ENCODE assay signal across 9 cellular contexts in the genomic region with DNA sequence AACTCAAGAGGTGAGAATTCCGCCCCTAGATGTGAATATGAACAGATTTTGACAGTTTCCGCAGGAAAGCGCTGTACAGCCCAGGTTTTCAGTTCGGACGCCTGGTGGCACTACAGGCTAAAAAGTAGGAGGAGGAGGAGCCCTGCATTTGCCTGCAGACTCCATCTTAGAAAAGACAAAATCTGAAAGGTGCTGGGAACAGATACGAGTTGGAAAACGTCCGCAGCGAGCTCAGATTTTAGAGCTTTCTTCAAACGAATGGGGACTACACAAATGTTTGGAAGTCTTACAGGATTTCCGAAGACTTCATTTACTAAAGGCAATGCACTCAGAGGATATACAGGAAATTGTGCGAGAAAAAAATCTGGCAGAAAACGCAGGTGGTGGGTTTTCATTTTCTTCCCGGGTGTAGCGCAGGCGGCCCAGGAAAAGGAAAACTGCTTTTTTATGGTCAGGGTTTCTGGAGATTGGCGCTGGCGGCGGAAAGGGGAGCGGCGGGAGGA. TPM values are rescaled to one million over a fixed set of nuclear protein-coding genes. Genes with fewer than 3 reads are reported as not detected.
A peak's percentile ranks its signal among the peaks of the same experiment; 100 is the strongest.
DNase-seq lines count a peak whose midpoint lies in the region; ATAC-seq and TF ChIP-seq lines count a peak whose summit lies in the region.
"Had no signal": no experiment of that assay in that cellular context is flagged by ENCODE, and none has a peak within 500 bp of the region (broad histone marks: within the 10 kb centered on the region; RNA-seq: fewer than 3 reads in every experiment).

No MANE protein-coding gene starts in this region.

- H3K36me3 Mint-ChIP-seq in activated T-cell treated with anti-CD3 and anti-CD28 coated beads, Interleukin-2, amount 50 U/mL, for 4 hours (ENCODE audit: insufficient read depth) = no peaks in the 10 kb centered on the region
- peaks cover 8% of the 10 kb centered on the region for H3K36me3 Mint-ChIP-seq in natural killer cell

- DNase-seq in Right ventricle myocardium inferior (ENCODE audit: missing footprints) (no peak), cardiac septum (ENCODE audit: low spot score) (no peak), NCI-H460 (ENCODE audit: extremely low read depth, low read depth) (peak; percentile 66), fibroblast of pulmonary artery (ENCODE audit: low read depth) (peak; percentile 46), natural killer cell (no peak), upper lobe of right lung (no peak), SKM-1 (lab: John Stamatoyannopoulos, UW; ENCODE audit: unreplicated experiment) (no peak)
- DNase-seq in activated T-cell treated with anti-CD3 and anti-CD28 coated beads, Interleukin-2, amount 50 U/mL, for 4 hours = peak; percentile 15

- peaks cover 4% of the 10 kb centered on the region for H3K4me1 Mint-ChIP-seq in activated T-cell treated with anti-CD3 and anti-CD28 coated beads, Interleukin-2, amount 50 U/mL, for 4 hours (ENCODE audit: low read depth)
- H3K4me1 Mint-ChIP-seq in natural killer cell = peaks cover 0 to 5% of the 10 kb centered on the region in 2 donors

- peak overlapping the region; percentile 67 for H3K27ac ChIP-seq in upper lobe of right lung

- peak; percentile 54 for ATAC-seq in Right ventricle myocardium inferior
- ATAC-seq in activated T-cell treated with anti-CD3 and anti-CD28 coated beads, Interleukin-2, amount 50 U/mL, for 4 hours = peak; percentile 72 to 86
- ATAC-seq in natural killer cell = no peak
- peak; percentile 92 for ATAC-seq in upper lobe of right lung
- ATAC-seq: mucosa of descending colon had no signal

- H3K27ac Mint-ChIP-seq in natural killer cell = no peak overlapping the region

- H3K27me3 ChIP-seq in upper lobe of right lung = no peaks in the 10 kb centered on the region

- no peaks in the 10 kb centered on the region for H3K4me1 ChIP-seq in upper lobe of right lung

- peaks cover 39% of the 10 kb centered on the region for H3K27me3 Mint-ChIP-seq in activated T-cell treated with anti-CD3 and anti-CD28 coated beads, Interleukin-2, amount 50 U/mL, for 4 hours (ENCODE audit: low read depth)
- H3K27me3 Mint-ChIP-seq in natural killer cell (ENCODE audit: low read depth in 2 of 2) = peaks cover 0 to 6% of the 10 kb centered on the region in 2 donors

- TF ChIP-seq CTCF in fibroblast of pulmonary artery (IDR thresholded peaks at IDR 0.05; ENCODE audit: low read length, missing control alignments) (peak; percentile 40), natural killer cell (IDR thresholded peaks at IDR 0.05) (no peak), upper lobe of right lung (IDR thresholded peaks at IDR 0.05) (peak; percentile 63)

- H3K4me3 Mint-ChIP-seq in activated T-cell treated with anti-CD3 and anti-CD28 coated beads, Interleukin-2, amount 50 U/mL, for 4 hours = peak overlapping the region; percentile 83
- peak overlapping the region; percentile 62 for H3K4me3 Mint-ChIP-seq in natural killer cell

- H3K36me3 ChIP-seq in upper lobe of right lung = no peaks in the 10 kb centered on the region

- peak overlapping the region; percentile 49 for H3K4me3 ChIP-seq in fibroblast of pulmonary artery (replicated peaks; ENCODE audit: low read depth, low read length)
- peak overlapping the region; percentile 52 for H3K4me3 ChIP-seq in upper lobe of right lung
- H3K4me3 ChIP-seq: mucosa of descending colon had no signal

- H3K9me3 Mint-ChIP-seq in activated T-cell treated with anti-CD3 and anti-CD28 coated beads, Interleukin-2, amount 50 U/mL, for 4 hours = no peaks in the 10 kb centered on the region
- H3K9me3 Mint-ChIP-seq in natural killer cell = peaks cover 10% of the 10 kb centered on the region in 2 donors

- H3K9me3 ChIP-seq in upper lobe of right lung = no peaks in the 10 kb centered on the region

- intact Hi-C loops in Right ventricle myocardium inferior (cut with DNase I) = no loop called here
- intact Hi-C loops in cardiac septum (cut with DNase I) = loop anchor here (10.0 kb wide), 1 partner anchor 480 kb away; no protein-coding TSS in a partner anchor
- intact Hi-C loops in natural killer cell (cut with micrococcal nuclease) = no loop called here
- intact Hi-C loops in upper lobe of right lung (cut with DNase I) = no loop called here

RNA-seq across cellular contexts. Expression of a gene that starts 9.9 kb away (rescaled TPM):
- 1.7 TPM for total RNA-seq in Right ventricle myocardium inferior
- 2.4 TPM for total RNA-seq in cardiac septum
- 0.29 and 0.52 TPM in 2 replicates for total RNA-seq in NCI-H460 (2014; rRNA removed; shearing (Covaris generic))
- polyA plus RNA-seq in NCI-H460 (2014; cell fraction: nucleus; rRNA removed) = 0.08 and 0.56 TPM in 2 replicates
- total RNA-seq in activated T-cell treated with anti-CD3 and anti-CD28 coated beads, Interleukin-2, amount 50 U/mL, for 4 hours = under 1 TPM in 1 of 3 donors, not detected in 2; 0.19 TPM
- total RNA-seq in natural killer cell = not detected
- 3.8 TPM for total RNA-seq in upper lobe of right lung

RNA-seq across cellular contexts. Expression of a gene that starts 15.7 kb away (rescaled TPM):
- total RNA-seq in Right ventricle myocardium inferior = 0.70 TPM
- total RNA-seq in cardiac septum = 1.4 TPM
- total RNA-seq in NCI-H460 (2014; rRNA removed; shearing (Covaris generic)) = 0.12 and 0.14 TPM in 2 replicates
- polyA plus RNA-seq in NCI-H460 (2014; cell fraction: nucleus; rRNA removed) = 0.07 TPM in 2 replicates
- total RNA-seq in activated T-cell treated with anti-CD3 and anti-CD28 coated beads, Interleukin-2, amount 50 U/mL, for 4 hours = not detected
- not detected for total RNA-seq in natural killer cell
- total RNA-seq in upper lobe of right lung = 1.9 TPM

RNA-seq across cellular contexts. Expression of a gene that starts 33.4 kb away (rescaled TPM):
- not detected for total RNA-seq in Right ventricle myocardium inferior
- not detected for total RNA-seq in cardiac septum
- 0.03 TPM in 1 of 2 replicates, not detected in the other for total RNA-seq in NCI-H460 (2014; rRNA removed; shearing (Covaris generic))
- not detected in 2 replicates for polyA plus RNA-seq in NCI-H460 (2014; cell fraction: nucleus; rRNA removed)
- not detected for total RNA-seq in activated T-cell treated with anti-CD3 and anti-CD28 coated beads, Interleukin-2, amount 50 U/mL, for 4 hours
- total RNA-seq in natural killer cell = not detected
- total RNA-seq in upper lobe of right lung = 0.12 TPM

RNA-seq across cellular contexts. Expression of a gene that starts 37.1 kb away (rescaled TPM):
- 1.5 TPM for total RNA-seq in Right ventricle myocardium inferior
- total RNA-seq in cardiac septum = 1.3 TPM
- total RNA-seq in NCI-H460 (2014; rRNA removed; shearing (Covaris generic)) = not detected in 2 replicates
- polyA plus RNA-seq in NCI-H460 (2014; cell fraction: nucleus; rRNA removed) = 0.26 TPM in 1 of 2 replicates, not detected in the other
- not detected for total RNA-seq in activated T-cell treated with anti-CD3 and anti-CD28 coated beads, Interleukin-2, amount 50 U/mL, for 4 hours
- not detected for total RNA-seq in natural killer cell
- total RNA-seq in upper lobe of right lung = 3.0 TPM

RNA-seq across cellular contexts. Expression of a gene that starts 50.5 kb away (rescaled TPM):
- total RNA-seq in Right ventricle myocardium inferior (1.6 TPM), cardiac septum (3.2 TPM), natural killer cell (not detected), upper lobe of right lung (2.3 TPM)
- 0.07 TPM in 1 of 2 replicates, not detected in the other for total RNA-seq in NCI-H460 (2014; rRNA removed; shearing (Covaris generic))
- 0.38 TPM in 1 of 2 replicates, not detected in the other for polyA plus RNA-seq in NCI-H460 (2014; cell fraction: nucleus; rRNA removed)
- under 1 TPM in 2 of 3 donors, not detected in 1; 0.13 to 0.16 TPM for total RNA-seq in activated T-cell treated with anti-CD3 and anti-CD28 coated beads, Interleukin-2, amount 50 U/mL, for 4 hours

Comparison
In these comparisons a context has a peak if more than half of its experiments do, and no peak if none do; other contexts are left out.
1. ATAC-seq: peak in Right ventricle myocardium inferior (single experiment), activated T-cell treated with anti-CD3 and anti-CD28 coated beads, Interleukin-2, amount 50 U/mL, for 4 hours (2 of 2) and upper lobe of right lung (single experiment); none in natural killer cell (0 of 3).
2. DNase-seq: peak in NCI-H460 (single experiment), activated T-cell treated with anti-CD3 and anti-CD28 coated beads, Interleukin-2, amount 50 U/mL, for 4 hours (single experiment) and fibroblast of pulmonary artery (single experiment); none in Right ventricle myocardium inferior (single experiment), cardiac septum (single experiment), natural killer cell (single experiment), upper lobe of right lung (single experiment) and SKM-1 (single experiment).